ENCODE assay signal across 8 cellular contexts in the genomic region with DNA sequence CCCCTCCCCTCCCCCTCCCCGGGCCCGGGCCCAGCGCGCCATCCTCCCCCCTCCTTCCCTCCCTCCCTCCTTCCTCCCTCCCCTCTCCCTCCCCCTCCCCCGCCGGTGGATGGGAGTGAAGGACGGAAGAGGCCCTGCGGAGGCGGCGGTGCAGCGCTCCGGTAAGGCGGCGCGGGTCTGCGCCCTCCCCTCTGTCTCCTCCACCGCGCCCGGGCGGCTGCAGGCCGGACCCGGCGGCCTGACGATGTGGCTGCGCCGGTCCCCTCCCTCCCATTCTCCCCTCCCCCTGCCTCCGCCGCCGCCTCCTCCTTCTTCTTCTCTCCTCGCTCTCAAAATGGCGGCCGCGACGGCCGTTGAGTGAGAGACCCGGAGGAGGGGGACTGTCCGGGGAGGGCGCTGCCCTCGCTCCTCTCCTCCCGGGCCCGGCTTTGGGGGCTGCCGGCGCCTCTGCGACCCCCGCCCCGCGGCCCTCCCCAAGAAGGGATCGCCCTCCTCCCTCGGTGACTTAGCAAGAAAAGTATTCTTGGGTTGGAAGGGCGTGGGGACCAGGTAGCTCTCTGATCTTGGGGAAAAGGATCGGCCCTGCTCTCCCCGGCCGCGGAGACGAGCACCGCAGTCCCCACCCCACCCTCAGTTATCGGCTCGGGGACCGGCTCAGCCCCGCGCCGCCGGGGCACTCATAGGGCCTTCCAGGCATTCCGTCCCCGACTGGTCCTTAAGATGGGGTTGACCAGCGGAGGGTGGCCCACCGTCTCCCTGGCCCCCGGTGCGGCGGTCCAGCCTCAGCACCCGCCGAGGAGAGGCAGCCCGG.
DNase-seq lines count a peak whose midpoint lies in the region; ATAC-seq lines count a peak whose summit lies in the region.

No MANE protein-coding gene starts in this region.

- ATAC-seq in HG02973 (IDR thresholded peaks at IDR 0.05; ENCODE audit: unreplicated experiment) = peak; percentile 43

- DNase-seq in NCI-H2029 (lab: John Stamatoyannopoulos, UW) = peak; percentile 52
- no peak for DNase-seq in NCI-H2029 treated with DMSO at 0.1 percent for 48 hours (lab: John Stamatoyannopoulos, UW)
- peak; percentile 77 for DNase-seq in NCI-H2227 (lab: John Stamatoyannopoulos, UW; ENCODE audit: unreplicated experiment)
- DNase-seq in activated CD4-positive, alpha-beta T cell treated with anti-CD3 and anti-CD28 coated beads for 1 hour = peak; percentile 72
- DNase-seq in cerebellar cortex (ENCODE audit: low spot score) = peak; percentile 79
- peak; percentile 58 for DNase-seq in kidney glomerular epithelial cell (lab: John Stamatoyannopoulos, UW)
- DNase-seq in stimulated activated CD4-positive, alpha-beta T cell treated with anti-CD3 and anti-CD28 coated beads, Interleukin-1b, Interleukin-23, amount 100 ng/mL, for 1 hour (ENCODE audit: low read depth in 2 of 2) = peak; percentile 60 to 71
